1 cellular context compared by ENCODE assay signal in the genomic region with DNA sequence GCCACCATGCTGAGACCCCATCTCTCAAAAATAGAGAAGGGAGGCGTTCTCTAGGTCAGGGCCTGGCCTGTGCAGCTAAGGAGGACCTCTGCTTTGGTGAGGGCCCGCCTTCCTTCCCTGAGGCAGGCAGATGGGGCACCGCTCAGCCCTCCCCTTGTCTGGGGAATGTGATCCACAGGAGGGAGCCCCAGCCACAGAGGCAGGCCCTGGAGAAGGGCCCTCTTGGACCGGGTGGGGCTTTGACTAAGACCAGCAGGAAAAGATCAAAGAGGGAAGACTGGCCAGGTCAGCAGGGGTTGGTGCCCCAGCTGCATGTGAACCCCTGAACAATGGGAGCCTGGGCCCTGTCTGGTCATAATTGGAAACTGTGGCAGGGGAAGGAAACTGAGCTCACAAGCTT.
TF ChIP-seq lines count a peak whose summit lies in the region.

No MANE protein-coding gene starts in this region.

TF ChIP-seq in H1, 55 proteins besides CTCF, POLR2A, EP300 and RAD21:
- TF ChIP-seq BACH1 (IDR thresholded peaks at IDR 0.05; ENCODE audit: low read length) (no peak), BCL11A (IDR thresholded peaks at IDR 0.05; ENCODE audit: low read depth in 2 of 2, low read length in 2 of 2) (no peak), SRF (IDR thresholded peaks at IDR 0.05; ENCODE audit: low read depth, low read length) (no peak), POU5F1 (IDR thresholded peaks at IDR 0.05; ENCODE audit: low read depth, low read length) (no peak), RNF2 (IDR thresholded peaks at IDR 0.05; ENCODE audit: borderline replicate concordance, low read depth, low read length, missing control alignments, poor library complexity, severe bottlenecking) (no peak), SUZ12 (IDR thresholded peaks at IDR 0.05; ENCODE audit: low read length) (no peak), MAFK (IDR thresholded peaks at IDR 0.05; ENCODE audit: low read depth, low read length) (no peak), HDAC6 (IDR thresholded peaks at IDR 0.05; ENCODE audit: low read depth, low read length) (no peak), EGR1 (IDR thresholded peaks at IDR 0.05; ENCODE audit: borderline replicate concordance, low read depth, low read length) (no peak), JUN (IDR thresholded peaks at IDR 0.05; ENCODE audit: low read depth, low read length) (no peak)
- TF ChIP-seq, protein P1, sequence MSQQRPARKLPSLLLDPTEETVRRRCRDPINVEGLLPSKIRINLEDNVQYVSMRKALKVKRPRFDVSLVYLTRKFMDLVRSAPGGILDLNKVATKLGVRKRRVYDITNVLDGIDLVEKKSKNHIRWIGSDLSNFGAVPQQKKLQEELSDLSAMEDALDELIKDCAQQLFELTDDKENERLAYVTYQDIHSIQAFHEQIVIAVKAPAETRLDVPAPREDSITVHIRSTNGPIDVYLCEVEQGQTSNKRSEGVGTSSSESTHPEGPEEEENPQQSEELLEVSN (IDR thresholded peaks at IDR 0.05): no peak
